In the genomic region with DNA sequence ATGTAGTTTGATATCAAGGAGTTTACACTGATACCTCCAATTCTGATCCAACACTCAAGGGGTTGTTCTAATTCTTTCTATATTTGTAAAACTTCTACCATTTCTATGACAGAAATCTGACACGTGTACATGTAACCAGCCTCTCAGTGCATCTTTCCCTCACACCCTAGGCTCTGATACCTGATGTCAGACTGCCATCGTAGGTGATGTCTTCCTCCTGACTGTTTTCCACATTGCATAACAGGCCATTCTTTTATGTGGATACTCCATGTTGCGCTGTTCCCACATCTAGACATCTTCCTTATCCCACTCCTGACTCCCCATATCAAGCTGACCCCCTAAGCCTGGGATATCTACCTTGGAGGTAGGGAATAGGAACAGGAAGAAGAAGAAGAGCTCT, we compare ENCODE assay signal across 1 cellular context.
TF ChIP-seq lines count a peak whose summit lies in the region.

No MANE protein-coding gene starts in this region.

TF ChIP-seq in HepG2, 621 proteins besides CTCF, POLR2A, EP300 and RAD21:
- TF ChIP-seq RBM22 (optimal IDR thresholded peaks at IDR 0.05; ENCODE audit: low read length) (peak; percentile 98), POLR2AphosphoS2 (IDR thresholded peaks at IDR 0.05; ENCODE audit: low read depth, low read length) (0 out of 2 replicates have a peak, but pooled peaks have one; percentile 35), AGO2 (optimal IDR thresholded peaks at IDR 0.05; ENCODE audit: low read depth, low read length) (peak; percentile 45), YEATS4 (CRISPR knock-in tag; IDR thresholded peaks at IDR 0.05; ENCODE audit: borderline replicate concordance) (no peak)
